1 cellular context compared by ENCODE assay signal in genomic region chr20:64053841-64054661, GRCh38.
TF ChIP-seq lines count a peak whose summit lies in the region.

No MANE protein-coding gene starts in this region.

TF ChIP-seq in HEK293, 187 proteins besides CTCF, POLR2A, EP300 and RAD21 (continued from another document):
- TF ChIP-seq, protein P1, sequence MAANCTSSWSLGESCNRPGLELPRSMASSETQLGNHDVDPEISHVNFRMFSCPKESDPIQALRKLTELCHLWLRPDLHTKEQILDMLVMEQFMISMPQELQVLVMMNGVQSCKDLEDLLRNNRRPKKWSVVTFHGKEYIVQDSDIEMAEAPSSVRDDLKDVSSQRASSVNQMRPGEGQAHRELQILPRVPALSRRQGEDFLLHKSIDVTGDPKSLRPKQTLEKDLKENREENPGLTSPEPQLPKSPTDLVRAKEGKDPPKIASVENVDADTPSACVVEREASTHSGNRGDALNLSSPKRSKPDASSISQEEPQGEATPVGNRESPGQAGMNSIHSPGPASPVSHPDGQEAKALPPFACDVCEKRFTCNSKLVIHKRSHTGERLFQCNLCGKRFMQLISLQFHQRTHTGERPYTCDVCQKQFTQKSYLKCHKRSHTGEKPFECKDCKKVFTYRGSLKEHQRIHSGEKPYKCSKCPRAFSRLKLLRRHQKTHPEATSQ (tag by site-specific recombination; IDR thresholded peaks at IDR 0.05), result no peak
- TF ChIP-seq, protein P2, sequence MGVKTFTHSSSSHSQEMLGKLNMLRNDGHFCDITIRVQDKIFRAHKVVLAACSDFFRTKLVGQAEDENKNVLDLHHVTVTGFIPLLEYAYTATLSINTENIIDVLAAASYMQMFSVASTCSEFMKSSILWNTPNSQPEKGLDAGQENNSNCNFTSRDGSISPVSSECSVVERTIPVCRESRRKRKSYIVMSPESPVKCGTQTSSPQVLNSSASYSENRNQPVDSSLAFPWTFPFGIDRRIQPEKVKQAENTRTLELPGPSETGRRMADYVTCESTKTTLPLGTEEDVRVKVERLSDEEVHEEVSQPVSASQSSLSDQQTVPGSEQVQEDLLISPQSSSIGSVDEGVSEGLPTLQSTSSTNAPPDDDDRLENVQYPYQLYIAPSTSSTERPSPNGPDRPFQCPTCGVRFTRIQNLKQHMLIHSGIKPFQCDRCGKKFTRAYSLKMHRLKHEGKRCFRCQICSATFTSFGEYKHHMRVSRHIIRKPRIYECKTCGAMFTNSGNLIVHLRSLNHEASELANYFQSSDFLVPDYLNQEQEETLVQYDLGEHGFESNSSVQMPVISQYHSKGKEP (tag by site-specific recombination; IDR thresholded peaks at IDR 0.05), result no peak
- no peak for TF ChIP-seq GLI2 (tag by site-specific recombination; IDR thresholded peaks at IDR 0.05; ENCODE audit: borderline replicate concordance, low read depth)
- TF ChIP-seq, protein P3, sequence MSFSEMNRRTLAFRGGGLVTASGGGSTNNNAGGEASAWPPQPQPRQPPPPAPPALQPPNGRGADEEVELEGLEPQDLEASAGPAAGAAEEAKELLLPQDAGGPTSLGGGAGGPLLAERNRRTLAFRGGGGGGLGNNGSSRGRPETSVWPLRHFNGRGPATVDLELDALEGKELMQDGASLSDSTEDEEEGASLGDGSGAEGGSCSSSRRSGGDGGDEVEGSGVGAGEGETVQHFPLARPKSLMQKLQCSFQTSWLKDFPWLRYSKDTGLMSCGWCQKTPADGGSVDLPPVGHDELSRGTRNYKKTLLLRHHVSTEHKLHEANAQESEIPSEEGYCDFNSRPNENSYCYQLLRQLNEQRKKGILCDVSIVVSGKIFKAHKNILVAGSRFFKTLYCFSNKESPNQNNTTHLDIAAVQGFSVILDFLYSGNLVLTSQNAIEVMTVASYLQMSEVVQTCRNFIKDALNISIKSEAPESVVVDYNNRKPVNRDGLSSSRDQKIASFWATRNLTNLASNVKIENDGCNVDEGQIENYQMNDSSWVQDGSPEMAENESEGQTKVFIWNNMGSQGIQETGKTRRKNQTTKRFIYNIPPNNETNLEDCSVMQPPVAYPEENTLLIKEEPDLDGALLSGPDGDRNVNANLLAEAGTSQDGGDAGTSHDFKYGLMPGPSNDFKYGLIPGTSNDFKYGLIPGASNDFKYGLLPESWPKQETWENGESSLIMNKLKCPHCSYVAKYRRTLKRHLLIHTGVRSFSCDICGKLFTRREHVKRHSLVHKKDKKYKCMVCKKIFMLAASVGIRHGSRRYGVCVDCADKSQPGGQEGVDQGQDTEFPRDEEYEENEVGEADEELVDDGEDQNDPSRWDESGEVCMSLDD (tag by site-specific recombination; IDR thresholded peaks at IDR 0.05), result 0 out of 2 replicates have a peak, but pooled peaks have one; percentile 4
- no peak for TF ChIP-seq ZNF747 (tag by site-specific recombination; IDR thresholded peaks at IDR 0.05)
- TF ChIP-seq, protein P4, sequence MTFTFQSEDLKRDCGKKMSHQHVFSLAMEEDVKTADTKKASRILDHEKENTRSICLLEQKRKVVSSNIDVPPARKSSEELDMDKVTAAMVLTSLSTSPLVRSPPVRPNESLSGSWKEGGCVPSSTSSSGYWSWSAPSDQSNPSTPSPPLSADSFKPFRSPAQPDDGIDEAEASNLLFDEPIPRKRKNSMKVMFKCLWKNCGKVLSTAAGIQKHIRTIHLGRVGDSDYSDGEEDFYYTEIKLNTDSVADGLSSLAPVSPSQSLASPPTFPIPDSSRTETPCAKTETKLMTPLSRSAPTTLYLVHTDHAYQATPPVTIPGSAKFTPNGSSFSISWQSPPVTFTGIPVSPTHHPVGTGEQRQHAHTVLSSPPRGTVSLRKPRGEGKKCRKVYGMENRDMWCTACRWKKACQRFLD (tag by site-specific recombination; IDR thresholded peaks at IDR 0.05), result no peak
- no peak for TF ChIP-seq ZNF585B (tag by site-specific recombination; IDR thresholded peaks at IDR 0.05)
- no peak for TF ChIP-seq ZNF112 (tag by site-specific recombination; IDR thresholded peaks at IDR 0.05)
- no peak for TF ChIP-seq ZNF677 (tag by site-specific recombination; IDR thresholded peaks at IDR 0.05)
- TF ChIP-seq ZBTB20 (tag by site-specific recombination; IDR thresholded peaks at IDR 0.05), result peak; percentile 22; the same call in 1 of the 2 replicates
- TF ChIP-seq ZNF169 (tag by site-specific recombination; IDR thresholded peaks at IDR 0.05), result no peak
- TF ChIP-seq ZBTB7A (tag by site-specific recombination; IDR thresholded peaks at IDR 0.05; ENCODE audit: low read depth), result 0 out of 2 replicates have a peak, but pooled peaks have one; percentile 15
- TF ChIP-seq ZSCAN16 (tag by site-specific recombination; IDR thresholded peaks at IDR 0.05), result no peak
- TF ChIP-seq ZIC2 (tag by site-specific recombination; IDR thresholded peaks at IDR 0.05), result peak; percentile 52
- TF ChIP-seq HIC1 (tag by site-specific recombination; IDR thresholded peaks at IDR 0.05), result 0 out of 2 replicates have a peak, but pooled peaks have one; percentile 19
- no peak for TF ChIP-seq ZFHX2 (tag by site-specific recombination; conservative IDR thresholded peaks at IDR 0.05)
- TF ChIP-seq OVOL3 (tag by site-specific recombination; IDR thresholded peaks at IDR 0.05), result no peak
- TF ChIP-seq KLF1 (tag by site-specific recombination; IDR thresholded peaks at IDR 0.05), result 0 out of 2 replicates have a peak, but pooled peaks have one; percentile 38
- TF ChIP-seq, protein P5, sequence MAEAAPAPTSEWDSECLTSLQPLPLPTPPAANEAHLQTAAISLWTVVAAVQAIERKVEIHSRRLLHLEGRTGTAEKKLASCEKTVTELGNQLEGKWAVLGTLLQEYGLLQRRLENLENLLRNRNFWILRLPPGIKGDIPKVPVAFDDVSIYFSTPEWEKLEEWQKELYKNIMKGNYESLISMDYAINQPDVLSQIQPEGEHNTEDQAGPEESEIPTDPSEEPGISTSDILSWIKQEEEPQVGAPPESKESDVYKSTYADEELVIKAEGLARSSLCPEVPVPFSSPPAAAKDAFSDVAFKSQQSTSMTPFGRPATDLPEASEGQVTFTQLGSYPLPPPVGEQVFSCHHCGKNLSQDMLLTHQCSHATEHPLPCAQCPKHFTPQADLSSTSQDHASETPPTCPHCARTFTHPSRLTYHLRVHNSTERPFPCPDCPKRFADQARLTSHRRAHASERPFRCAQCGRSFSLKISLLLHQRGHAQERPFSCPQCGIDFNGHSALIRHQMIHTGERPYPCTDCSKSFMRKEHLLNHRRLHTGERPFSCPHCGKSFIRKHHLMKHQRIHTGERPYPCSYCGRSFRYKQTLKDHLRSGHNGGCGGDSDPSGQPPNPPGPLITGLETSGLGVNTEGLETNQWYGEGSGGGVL (tag by site-specific recombination; IDR thresholded peaks at IDR 0.05), result peak; percentile 21; the same call in 1 of the 2 replicates
- TF ChIP-seq ZNF514 (tag by site-specific recombination; IDR thresholded peaks at IDR 0.05), result no peak
- TF ChIP-seq ZNF664 (tag by site-specific recombination; IDR thresholded peaks at IDR 0.05), result no peak
